In genomic region chr17:40820228-40820838, GRCh38 we compare ENCODE assay signal across 10 cellular contexts. TPM values are rescaled to one million over a fixed set of nuclear protein-coding genes. Genes with fewer than 3 reads are reported as not detected.
DNase-seq lines count a peak whose midpoint lies in the region; ATAC-seq and TF ChIP-seq lines count a peak whose summit lies in the region.
"Had no signal": no experiment of that assay in that cellular context is flagged by ENCODE, and none has a peak within 500 bp of the region (broad histone marks: within the 10 kb centered on the region; RNA-seq: fewer than 3 reads in every experiment).

No MANE protein-coding gene starts in this region.

- H3K9me3 Mint-ChIP-seq in T-helper 1 cell treated with Interleukin-12 subunit alpha and Interleukin-12 subunit beta and Interleukin-4 antibody, amounts not matched to agents 30 μg/mL and 1 μg/mL, for 36 hours, result peaks cover 26% of the 10 kb centered on the region
- H3K9me3 Mint-ChIP-seq in immature natural killer cell, result peaks cover 0 to 21% (median 4%) of the 10 kb centered on the region in 6 donors
- no peaks in the 10 kb centered on the region for H3K9me3 Mint-ChIP-seq in stimulated activated naive CD8-positive, alpha-beta T cell treated with anti-CD3 and anti-CD28 coated beads, Interleukin-15, amount 100 ng/mL, for 72 hours

- peaks cover 20% of the 10 kb centered on the region for H3K27me3 Mint-ChIP-seq in T-helper 1 cell treated with Interleukin-12 subunit alpha and Interleukin-12 subunit beta and Interleukin-4 antibody, amounts not matched to agents 30 μg/mL and 1 μg/mL, for 36 hours (ENCODE audit: low read depth)
- peaks cover 2 to 20% (median 6%) of the 10 kb centered on the region in 3 donors for H3K27me3 Mint-ChIP-seq in immature natural killer cell (ENCODE audit: low read depth in 3 of 3)
- H3K27me3 Mint-ChIP-seq in stimulated activated naive CD8-positive, alpha-beta T cell treated with anti-CD3 and anti-CD28 coated beads, Interleukin-15, amount 100 ng/mL, for 72 hours, result no peaks in the 10 kb centered on the region

- DNase-seq in heart left ventricle, result no peak
- no peak for DNase-seq in right cardiac atrium
- no peak for DNase-seq in immature natural killer cell
- no peak for DNase-seq in stimulated activated naive CD8-positive, alpha-beta T cell treated with anti-CD3 and anti-CD28 coated beads, Interleukin-15, amount 100 ng/mL, for 72 hours
- DNase-seq in stimulated activated CD4-positive, alpha-beta T cell treated with anti-CD3 and anti-CD28 coated beads, Interleukin-2, amount 100 ng/mL, for 24 hours, result no peak
- no peak for DNase-seq in ascending aorta (ENCODE audit: low spot score in 2 of 2)
- DNase-seq: effector memory CD4-positive, alpha-beta T cell; pancreas had no signal

- WGBS in heart left ventricle, 4 donors, result 85 to 95% (median 86%) methylated on average over 9 of the region's 9 CpGs
- 86% methylated on average over 9 of the region's 9 CpGs for WGBS in right cardiac atrium

- H3K4me1 Mint-ChIP-seq in T-helper 1 cell treated with Interleukin-12 subunit alpha and Interleukin-12 subunit beta and Interleukin-4 antibody, amounts not matched to agents 30 μg/mL and 1 μg/mL, for 36 hours (ENCODE audit: low read depth), result peaks cover 16% of the 10 kb centered on the region
- H3K4me1 Mint-ChIP-seq in immature natural killer cell, result peaks cover 21 to 35% of the 10 kb centered on the region in 2 donors
- H3K4me1 Mint-ChIP-seq in stimulated activated naive CD8-positive, alpha-beta T cell treated with anti-CD3 and anti-CD28 coated beads, Interleukin-15, amount 100 ng/mL, for 72 hours, result peaks cover 30% of the 10 kb centered on the region

- intact Hi-C loops in heart left ventricle (cut with DNase I), result no loop called here
- intact Hi-C loops in right cardiac atrium (cut with DNase I), result no loop called here
- intact Hi-C loops in ascending aorta (cut with DNase I), result loop anchor here (1.0 to 10.0 kb wide), 2 partner anchors 8 to 176 kb away; partner anchors contain the start of gene SMARCE1

- peaks cover 0 to 31% (median 14%) of the 10 kb centered on the region in 12 donors for H3K4me1 ChIP-seq in heart left ventricle
- H3K4me1 ChIP-seq in right cardiac atrium (ENCODE audit: control insufficient read depth, insufficient read depth, low read length), result peaks cover 5% of the 10 kb centered on the region
- peaks cover 0 to 8% of the 10 kb centered on the region in 2 donors for H3K4me1 ChIP-seq in ascending aorta

- ATAC-seq in heart left ventricle (no peak), right cardiac atrium (no peak), HG03175 (IDR thresholded peaks at IDR 0.05; ENCODE audit: unreplicated experiment) (no peak)
- ATAC-seq in stimulated activated naive CD8-positive, alpha-beta T cell treated with anti-CD3 and anti-CD28 coated beads, Interleukin-15, amount 100 ng/mL, for 72 hours, result no peak

- peaks cover 29% of the 10 kb centered on the region for H3K36me3 Mint-ChIP-seq in T-helper 1 cell treated with Interleukin-12 subunit alpha and Interleukin-12 subunit beta and Interleukin-4 antibody, amounts not matched to agents 30 μg/mL and 1 μg/mL, for 36 hours (ENCODE audit: low read depth)
- peaks cover 38 to 44% (median 38%) of the 10 kb centered on the region in 3 donors for H3K36me3 Mint-ChIP-seq in immature natural killer cell

- peaks cover 0 to 20% (median 9%) of the 10 kb centered on the region in 9 donors for H3K36me3 ChIP-seq in heart left ventricle
- H3K36me3 ChIP-seq in ascending aorta, result peaks cover 0 to 9% of the 10 kb centered on the region in 2 donors
- H3K36me3 ChIP-seq: pancreas had no signal

- peak overlapping the region; percentile 62 for H3K4me3 Mint-ChIP-seq in T-helper 1 cell treated with Interleukin-12 subunit alpha and Interleukin-12 subunit beta and Interleukin-4 antibody, amounts not matched to agents 30 μg/mL and 1 μg/mL, for 36 hours
- H3K4me3 Mint-ChIP-seq in immature natural killer cell, result peak overlapping the region; percentile 8 to 86 (median 56)
- peak overlapping the region; percentile 70 to 86 for H3K4me3 Mint-ChIP-seq in stimulated activated naive CD8-positive, alpha-beta T cell treated with anti-CD3 and anti-CD28 coated beads, Interleukin-15, amount 100 ng/mL, for 72 hours

- H3K27ac ChIP-seq in heart left ventricle (peak overlapping the region; percentile 82 to 97 (median 93)), right cardiac atrium (ENCODE audit: low read length) (no peak overlapping the region), ascending aorta (no peak overlapping the region)

- H3K9me3 ChIP-seq in heart left ventricle (no peaks in the 10 kb centered on the region), right cardiac atrium (ENCODE audit: control insufficient read depth, low read length) (no peaks in the 10 kb centered on the region), ascending aorta (no peaks in the 10 kb centered on the region)
- H3K9me3 ChIP-seq: pancreas had no signal

- H3K27me3 ChIP-seq in heart left ventricle (no peaks in the 10 kb centered on the region), right cardiac atrium (ENCODE audit: control insufficient read depth, insufficient read depth) (no peaks in the 10 kb centered on the region), ascending aorta (no peaks in the 10 kb centered on the region)
- H3K27me3 ChIP-seq: pancreas had no signal

- TF ChIP-seq POLR2A in heart left ventricle (IDR thresholded peaks at IDR 0.05), result no peak

- TF ChIP-seq CTCF in heart left ventricle (IDR thresholded peaks at IDR 0.05), result no peak
- no peak for TF ChIP-seq CTCF in ascending aorta (IDR thresholded peaks at IDR 0.05)

- H3K4me3 ChIP-seq in heart left ventricle (peak overlapping the region in 2 of 12 donors; percentile 61 to 65), right cardiac atrium (ENCODE audit: low read length) (no peak overlapping the region), ascending aorta (no peak overlapping the region)

- H3K27ac Mint-ChIP-seq in T-helper 1 cell treated with Interleukin-12 subunit alpha and Interleukin-12 subunit beta and Interleukin-4 antibody, amounts not matched to agents 30 μg/mL and 1 μg/mL, for 36 hours, result peak overlapping the region; percentile 71
- H3K27ac Mint-ChIP-seq in immature natural killer cell, result peak overlapping the region in 3 of 6 donors; percentile 46 to 87 (median 64)
- H3K27ac Mint-ChIP-seq in stimulated activated naive CD8-positive, alpha-beta T cell treated with anti-CD3 and anti-CD28 coated beads, Interleukin-15, amount 100 ng/mL, for 72 hours, result no peak overlapping the region

RNA-seq across cellular contexts. Expression of gene KRT10, which starts 2.1 kb away (rescaled TPM):
- total RNA-seq in heart left ventricle (10 to 100 TPM; 17.6 to 70.8 (median 50.1) TPM), right cardiac atrium (10 to 100 TPM; 65.8 to 79.5 (median 74.0) TPM), ascending aorta (0.85 TPM)
- polyA plus RNA-seq in heart left ventricle (10 to 100 TPM; 21.9 to 81.9 TPM), right cardiac atrium (71.8 TPM), immature natural killer cell (100 to 1,000 TPM; 120 to 191 (median 182) TPM)

RNA-seq across cellular contexts. Expression of gene KRT28, which starts 20.6 kb away (rescaled TPM):
- total RNA-seq in heart left ventricle (not detected), right cardiac atrium (not detected), ascending aorta (not detected)
- polyA plus RNA-seq in heart left ventricle (not detected), right cardiac atrium (not detected), immature natural killer cell (not detected)
- total RNA-seq: pancreas had no signal
- polyA plus RNA-seq: pancreas had no signal

RNA-seq across cellular contexts. Expression of gene KRT27, which starts 38.0 kb away (rescaled TPM):
- not detected for total RNA-seq in heart left ventricle
- not detected for polyA plus RNA-seq in heart left ventricle
- under 1 TPM in 1 of 4 donors, not detected in 3; 0.21 TPM for total RNA-seq in right cardiac atrium
- 0.43 TPM for polyA plus RNA-seq in right cardiac atrium
- polyA plus RNA-seq in immature natural killer cell, result not detected
- not detected for total RNA-seq in ascending aorta
- total RNA-seq: pancreas had no signal
- polyA plus RNA-seq: pancreas had no signal

RNA-seq across cellular contexts. Expression of gene KRT12, which starts 46.7 kb away (rescaled TPM):
- total RNA-seq in heart left ventricle (not detected), right cardiac atrium (not detected), ascending aorta (not detected)
- polyA plus RNA-seq in heart left ventricle (not detected), right cardiac atrium (not detected), immature natural killer cell (not detected)
- total RNA-seq: pancreas had no signal
- polyA plus RNA-seq: pancreas had no signal

RNA-seq across cellular contexts. Expression of gene KRT26, which starts 48.3 kb away (rescaled TPM):
- total RNA-seq in heart left ventricle, result not detected
- polyA plus RNA-seq in heart left ventricle, result not detected
- total RNA-seq in right cardiac atrium, result not detected
- not detected for polyA plus RNA-seq in right cardiac atrium
- not detected for polyA plus RNA-seq in immature natural killer cell
- not detected for total RNA-seq in ascending aorta
- total RNA-seq: pancreas had no signal
- polyA plus RNA-seq: pancreas had no signal

Comparison
In these comparisons a context has a peak if more than half of its experiments do, and no peak if none do; other contexts are left out.
1. H3K27ac ChIP-seq: peak in heart left ventricle (12 of 12); none in right cardiac atrium (single experiment) and ascending aorta (0 of 2).
2. RNA of gene KRT10, which starts 2.1 kb away (total RNA-seq): 65.8 to 79.5 TPM in right cardiac atrium and 17.6 to 70.8 TPM in heart left ventricle; 0.85 TPM in ascending aorta (single experiment); every median in the first group is over 10 times any median in the second.
3. Peak in every context shown above with its lines, with median percentiles within 50 percentile points of each other: H3K4me3 Mint-ChIP-seq.